ENCODE assay signal across 8 cellular contexts in the genomic region with DNA sequence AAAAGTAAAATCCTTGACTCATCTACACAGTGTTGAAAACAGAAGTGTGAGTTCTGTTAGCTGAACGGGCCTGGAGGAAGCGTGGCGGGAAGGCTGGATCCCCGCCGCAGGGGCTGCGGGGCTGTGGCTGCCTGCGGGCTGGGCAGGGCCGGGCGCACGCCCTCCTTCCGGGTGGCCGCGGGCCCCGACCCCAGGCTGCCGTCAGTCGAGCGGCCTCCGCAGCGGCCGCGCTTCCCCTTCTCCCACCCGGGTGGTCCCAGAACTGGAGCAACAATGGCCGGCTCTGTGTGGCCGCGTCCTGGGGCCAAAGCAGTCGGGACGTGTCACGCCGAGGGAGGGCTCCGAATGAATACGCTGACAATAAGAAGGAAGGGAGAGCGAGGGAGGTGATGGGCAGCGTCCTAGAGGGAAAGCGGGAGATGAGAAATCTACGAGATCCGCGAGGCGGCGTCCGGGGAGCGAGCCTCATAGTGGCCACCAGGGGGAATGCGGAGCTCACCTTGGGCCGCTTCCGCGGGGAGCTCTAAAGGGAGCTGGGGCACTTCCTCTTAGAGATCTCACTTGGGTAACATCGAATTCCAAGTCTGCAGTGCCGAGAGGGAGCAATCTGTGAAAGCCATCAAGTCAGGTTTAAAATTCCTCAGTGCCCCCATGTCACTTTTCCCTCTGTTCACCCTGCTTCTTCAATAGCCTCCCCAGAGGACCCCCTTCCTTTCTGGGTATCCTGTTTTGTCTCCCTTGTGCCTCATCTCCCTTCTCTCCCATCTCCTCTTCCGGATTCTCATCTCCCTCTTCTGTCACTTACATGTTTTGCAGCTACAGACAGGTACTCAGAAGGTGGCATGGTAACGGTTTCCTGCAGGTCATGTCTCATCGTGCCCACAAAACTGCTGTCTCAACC.
A peak's percentile ranks its signal among the peaks of the same experiment; 100 is the strongest.
DNase-seq lines count a peak whose midpoint lies in the region; ATAC-seq, FAIRE-seq and TF ChIP-seq lines count a peak whose summit lies in the region.

No MANE protein-coding gene starts in this region.

- H3K27ac ChIP-seq in ACC112 (ENCODE audit: low read depth, low read length) (peak overlapping the region; percentile 40; the same call in 1 of the 2 replicates), keratinocyte (ENCODE audit: control insufficient read depth, insufficient read depth, low read length) (peak overlapping the region; percentile 50)

- no peaks in the 10 kb centered on the region for H3K27me3 ChIP-seq in ACC112 (ENCODE audit: insufficient read depth, low read length)
- no peaks in the 10 kb centered on the region for H3K27me3 ChIP-seq in keratinocyte (ENCODE audit: control insufficient read depth, extremely low read depth, insufficient read depth, low read length)

- no peaks in the 10 kb centered on the region for H3K9me3 ChIP-seq in keratinocyte (ENCODE audit: control insufficient read depth, low read depth, low read length)

- H3K4me3 ChIP-seq in ACC112 (ENCODE audit: low read depth, low read length) = peak overlapping the region; percentile 84
- peak overlapping the region; percentile 44 to 70 (median 64) for H3K4me3 ChIP-seq in keratinocyte (ENCODE audit: control insufficient read depth in 2 of 3, extremely low read depth in 1 of 3, insufficient read depth in 2 of 3, low read depth in 1 of 3, low read length in 3 of 3)

- DNase-seq in NCI-H2171 (lab: John Stamatoyannopoulos, UW) (peak; percentile 67), cerebellar cortex (ENCODE audit: low spot score) (peak; percentile 79), keratinocyte (ENCODE audit: low read depth, low spot score) (peak; percentile 56)
- DNase-seq in activated CD4-positive, CD25-positive, alpha-beta regulatory T cell (lab: John Stamatoyannopoulos, UW) = peak; percentile 24 to 61 (median 34)
- peak; percentile 55 to 71 for DNase-seq in stimulated activated CD4-positive, alpha-beta T cell treated with anti-CD3 and anti-CD28 coated beads, Interleukin-12 subunit alpha, Interleukin-12 subunit beta, amount 100 ng/mL, for 24 hours (ENCODE audit: low read depth in 2 of 2)

- peak; percentile 75 to 97 (median 83) for TF ChIP-seq CTCF in keratinocyte (optimal IDR thresholded peaks at IDR 0.05 in 1 of 3, IDR thresholded peaks at IDR 0.05 in 1 of 3, conservative IDR thresholded peaks at IDR 0.05 in 1 of 3; ENCODE audit: extremely low read depth in 1 of 3, insufficient read depth in 2 of 3, low read length in 3 of 3)

- H2AFZ ChIP-seq in ACC112 (ENCODE audit: low read length, unreplicated experiment) (peak overlapping the region; percentile 83), keratinocyte (ENCODE audit: control insufficient read depth, low read length) (peak overlapping the region; percentile 66)

- peak overlapping the region; percentile 75 for H3K4me2 ChIP-seq in keratinocyte (ENCODE audit: control insufficient read depth, extremely low read depth, insufficient read depth, low read depth, low read length)

- peaks cover 27% of the 10 kb centered on the region for H3K4me1 ChIP-seq in ACC112 (ENCODE audit: control insufficient read depth, insufficient read depth, low read length, unreplicated experiment)
- H3K4me1 ChIP-seq in keratinocyte (ENCODE audit: control insufficient read depth, extremely low read depth, insufficient read depth, low read length) = peaks cover 23% of the 10 kb centered on the region

- H3K9ac ChIP-seq in keratinocyte (ENCODE audit: control insufficient read depth, extremely low read depth, insufficient read depth, low read length) = peak overlapping the region; percentile 70

- H3K79me2 ChIP-seq in ACC112 (ENCODE audit: control insufficient read depth, insufficient read depth, low read length, unreplicated experiment) (no peaks in the 10 kb centered on the region), keratinocyte (ENCODE audit: control insufficient read depth, insufficient read depth, low read length) (no peaks in the 10 kb centered on the region)

- H3K36me3 ChIP-seq in ACC112 (ENCODE audit: insufficient read depth, low read length) (no peaks in the 10 kb centered on the region), keratinocyte (ENCODE audit: control insufficient read depth in 2 of 2, extremely low read depth in 1 of 2, insufficient read depth in 2 of 2, low read length in 2 of 2) (peaks cover 0 to 2% of the 10 kb centered on the region in 2 experiments)

- peak; percentile 46 for ATAC-seq in GM18858 (IDR thresholded peaks at IDR 0.05; ENCODE audit: unreplicated experiment)
- peak; percentile 72 for ATAC-seq in HG03066 (IDR thresholded peaks at IDR 0.05; ENCODE audit: low read depth, unreplicated experiment)

- peak; percentile 41 for FAIRE-seq in keratinocyte (lab: Jason Lieb, UNC)

- no peaks in the 10 kb centered on the region for H3K9me1 ChIP-seq in keratinocyte (ENCODE audit: control insufficient read depth, extremely low read depth, insufficient read depth, low read length)

- dilution Hi-C loops in keratinocyte (cut with MboI; ENCODE audit: extremely low pct_ligation_motif_present, low sequenced_read_pairs) = no loop called here

- H4K20me1 ChIP-seq in keratinocyte (ENCODE audit: control insufficient read depth, extremely low read depth, insufficient read depth, low read length) = no peaks in the 10 kb centered on the region

Comparison
In these comparisons a context has a peak if more than half of its experiments do, and no peak if none do; other contexts are left out.
1. Peak in every context shown above with its lines: DNase-seq, ATAC-seq, H3K4me3 ChIP-seq and H3K27ac ChIP-seq.